ENCODE assay signal across 9 cellular contexts in the genomic region with DNA sequence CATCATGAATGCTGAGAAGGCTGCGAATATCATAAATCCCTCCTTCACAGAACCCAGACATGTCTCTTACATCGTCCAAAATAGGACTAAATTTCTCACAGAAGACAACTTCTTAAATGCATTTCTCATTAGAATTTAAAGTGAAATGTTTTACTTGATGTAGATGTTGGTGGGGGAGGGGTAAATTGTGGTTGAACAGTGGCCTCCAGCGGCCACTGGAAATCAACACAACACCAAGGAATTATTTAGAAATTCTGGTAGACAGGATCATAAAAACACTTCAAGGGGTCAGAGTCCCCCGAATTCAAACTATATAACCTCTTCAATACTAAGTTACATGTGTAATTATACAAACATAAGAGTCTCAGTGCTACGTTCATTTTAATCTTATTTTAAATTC.
DNase-seq lines count a peak whose midpoint lies in the region; ATAC-seq and TF ChIP-seq lines count a peak whose summit lies in the region.
"Had no signal": no experiment of that assay in that cellular context is flagged by ENCODE, and none has a peak within 500 bp of the region (broad histone marks: within the 10 kb centered on the region; RNA-seq: fewer than 3 reads in every experiment).

No MANE protein-coding gene starts in this region.

- H3K36me3 ChIP-seq in left ventricle myocardium inferior (no peaks in the 10 kb centered on the region), NT2/D1 (ENCODE audit: insufficient read depth, insufficient read length, low read length) (no peaks in the 10 kb centered on the region)

- no peak overlapping the region for H3K4me3 ChIP-seq in left ventricle myocardium inferior
- H3K4me3 ChIP-seq in NT2/D1 (ENCODE audit: insufficient read length, low read depth) = no peak overlapping the region

- peaks cover 6% of the 10 kb centered on the region for H3K27me3 Mint-ChIP-seq in activated T-cell treated with anti-CD3 and anti-CD28 coated beads, Interleukin-2, amount 50 U/mL, for 4 hours (ENCODE audit: low read depth)

- H3K4me3 Mint-ChIP-seq in activated T-cell treated with anti-CD3 and anti-CD28 coated beads, Interleukin-2, amount 50 U/mL, for 4 hours = no peak overlapping the region

- no peaks in the 10 kb centered on the region for H3K27me3 ChIP-seq in left ventricle myocardium inferior (ENCODE audit: low read depth)
- H3K27me3 ChIP-seq in NT2/D1 (ENCODE audit: insufficient read depth, insufficient read length) = no peaks in the 10 kb centered on the region

- H3K27ac ChIP-seq in left ventricle myocardium inferior (replicated peaks) = no peak overlapping the region
- H3K27ac ChIP-seq: epithelial cell of prostate had no signal

- H3K9me3 Mint-ChIP-seq in activated T-cell treated with anti-CD3 and anti-CD28 coated beads, Interleukin-2, amount 50 U/mL, for 4 hours = no peaks in the 10 kb centered on the region

- intact Hi-C loops in left ventricle myocardium inferior (cut with micrococcal nuclease) = no loop called here
- intact Hi-C loops in Right ventricle myocardium superior (cut with DNase I) = no loop called here

- no peak for TF ChIP-seq POLR2A in erythroblast (IDR thresholded peaks at IDR 0.05; ENCODE audit: low read length)

- H3K9me3 ChIP-seq in left ventricle myocardium inferior (replicated peaks) (no peaks in the 10 kb centered on the region), NT2/D1 (ENCODE audit: insufficient read depth, low read length) (no peaks in the 10 kb centered on the region)

- H3K36me3 Mint-ChIP-seq in activated T-cell treated with anti-CD3 and anti-CD28 coated beads, Interleukin-2, amount 50 U/mL, for 4 hours (ENCODE audit: insufficient read depth) = no peaks in the 10 kb centered on the region

- TF ChIP-seq CTCF in left ventricle myocardium inferior (IDR thresholded peaks at IDR 0.05; ENCODE audit: borderline replicate concordance) = peak; percentile 69

- no peaks in the 10 kb centered on the region for H3K4me1 Mint-ChIP-seq in activated T-cell treated with anti-CD3 and anti-CD28 coated beads, Interleukin-2, amount 50 U/mL, for 4 hours (ENCODE audit: low read depth)

- no peak for ATAC-seq in Right ventricle myocardium superior (ENCODE audit: poor library complexity)
- peak; percentile 66 for ATAC-seq in HG03060 (IDR thresholded peaks at IDR 0.05; ENCODE audit: low read depth, unreplicated experiment)
- ATAC-seq in activated T-cell treated with anti-CD3 and anti-CD28 coated beads, Interleukin-2, amount 50 U/mL, for 4 hours = no peak

- H3K9ac ChIP-seq in NT2/D1 (ENCODE audit: insufficient read length, low read depth) = no peak overlapping the region

- DNase-seq in left ventricle myocardium inferior = no peak
- DNase-seq in Right ventricle myocardium superior = no peak
- DNase-seq in NT2/D1 (ENCODE audit: low read depth, low spot score) = peak; percentile 35
- peak; percentile 30 to 51 for DNase-seq in erythroblast (lab: John Stamatoyannopoulos, UW)
- DNase-seq in pons (ENCODE audit: low spot score) = peak; percentile 77
- DNase-seq in mesenteric fat pad (ENCODE audit: low spot score) = no peak
- no peak for DNase-seq in activated T-cell treated with anti-CD3 and anti-CD28 coated beads, Interleukin-2, amount 50 U/mL, for 4 hours

- no peaks in the 10 kb centered on the region for H3K4me1 ChIP-seq in left ventricle myocardium inferior
- no peaks in the 10 kb centered on the region for H3K4me1 ChIP-seq in NT2/D1 (ENCODE audit: insufficient read depth, insufficient read length)

Comparison
In these comparisons a context has a peak if more than half of its experiments do, and no peak if none do; other contexts are left out.
1. DNase-seq: peak in NT2/D1 (single experiment), erythroblast (2 of 2) and pons (single experiment); none in left ventricle myocardium inferior (single experiment), Right ventricle myocardium superior (single experiment), mesenteric fat pad (single experiment) and activated T-cell treated with anti-CD3 and anti-CD28 coated beads, Interleukin-2, amount 50 U/mL, for 4 hours (single experiment).